ENCODE assay signal across 1 cellular context in the genomic region with DNA sequence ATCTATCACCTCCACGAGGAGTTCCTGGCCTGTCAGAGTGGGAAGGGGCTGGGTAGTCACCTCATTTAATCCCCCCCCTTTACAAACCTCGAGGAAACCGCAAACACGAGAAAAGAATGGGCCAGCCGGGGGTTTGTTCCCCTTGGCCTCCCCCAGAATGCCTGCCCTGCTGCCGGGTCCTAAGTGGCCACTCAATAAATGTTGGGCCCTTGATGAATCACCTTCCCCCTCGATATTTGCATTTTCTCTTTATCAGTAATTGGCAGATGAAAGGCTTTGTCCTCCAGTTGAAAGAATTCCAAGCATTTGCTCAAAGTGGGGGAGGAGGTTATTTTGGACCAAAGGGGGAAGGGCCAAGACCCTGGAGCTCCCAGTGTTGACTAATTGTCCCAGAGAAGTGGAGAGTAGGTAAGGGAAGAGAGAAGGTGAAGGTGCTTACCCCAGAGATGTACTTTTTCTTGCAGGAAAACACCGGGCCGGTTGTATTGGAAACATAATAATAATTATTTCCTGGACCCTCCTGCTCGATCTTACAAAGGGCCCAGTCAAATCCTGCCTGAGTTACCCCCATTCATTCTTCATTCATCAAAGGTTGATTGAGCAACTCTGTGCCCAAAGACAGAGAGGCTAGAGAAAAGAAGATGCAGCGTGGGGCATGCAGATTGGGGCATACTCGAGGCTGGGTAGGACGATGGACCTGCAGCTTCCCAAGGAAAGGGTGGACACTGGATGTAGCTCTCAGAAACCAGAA.
TF ChIP-seq lines count a peak whose summit lies in the region.

No MANE protein-coding gene starts in this region.

TF ChIP-seq in HepG2, 621 proteins besides CTCF, POLR2A, EP300 and RAD21 (continued from another document and continues in another):
- TF ChIP-seq, protein P1, sequence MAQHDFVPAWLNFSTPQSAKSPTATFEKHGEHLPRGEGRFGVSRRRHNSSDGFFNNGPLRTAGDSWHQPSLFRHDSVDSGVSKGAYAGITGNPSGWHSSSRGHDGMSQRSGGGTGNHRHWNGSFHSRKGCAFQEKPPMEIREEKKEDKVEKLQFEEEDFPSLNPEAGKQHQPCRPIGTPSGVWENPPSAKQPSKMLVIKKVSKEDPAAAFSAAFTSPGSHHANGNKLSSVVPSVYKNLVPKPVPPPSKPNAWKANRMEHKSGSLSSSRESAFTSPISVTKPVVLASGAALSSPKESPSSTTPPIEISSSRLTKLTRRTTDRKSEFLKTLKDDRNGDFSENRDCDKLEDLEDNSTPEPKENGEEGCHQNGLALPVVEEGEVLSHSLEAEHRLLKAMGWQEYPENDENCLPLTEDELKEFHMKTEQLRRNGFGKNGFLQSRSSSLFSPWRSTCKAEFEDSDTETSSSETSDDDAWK (CRISPR knock-in tag; IDR thresholded peaks at IDR 0.05): no peak
- no peak for TF ChIP-seq ZNF605 (CRISPR knock-in tag; IDR thresholded peaks at IDR 0.05)
- no peak for TF ChIP-seq ZKSCAN5 (CRISPR knock-in tag; IDR thresholded peaks at IDR 0.05)
- no peak for TF ChIP-seq SUZ12 (IDR thresholded peaks at IDR 0.05; ENCODE audit: low read depth, low read length)
- peak; percentile 55; the same call in 1 of the 2 replicates for TF ChIP-seq PPARG (CRISPR knock-in tag; conservative IDR thresholded peaks at IDR 0.05)
- no peak for TF ChIP-seq SOX6 (IDR thresholded peaks at IDR 0.05)
- peak; percentile 74 for TF ChIP-seq SOX6 (CRISPR knock-in tag; IDR thresholded peaks at IDR 0.05)
- TF ChIP-seq ZNF703 (CRISPR knock-in tag; IDR thresholded peaks at IDR 0.05; ENCODE audit: borderline replicate concordance): no peak
- no peak for TF ChIP-seq MAFG (CRISPR knock-in tag; IDR thresholded peaks at IDR 0.05)
- TF ChIP-seq ZNF761 (CRISPR knock-in tag; conservative IDR thresholded peaks at IDR 0.05): no peak
- TF ChIP-seq, protein P2, sequence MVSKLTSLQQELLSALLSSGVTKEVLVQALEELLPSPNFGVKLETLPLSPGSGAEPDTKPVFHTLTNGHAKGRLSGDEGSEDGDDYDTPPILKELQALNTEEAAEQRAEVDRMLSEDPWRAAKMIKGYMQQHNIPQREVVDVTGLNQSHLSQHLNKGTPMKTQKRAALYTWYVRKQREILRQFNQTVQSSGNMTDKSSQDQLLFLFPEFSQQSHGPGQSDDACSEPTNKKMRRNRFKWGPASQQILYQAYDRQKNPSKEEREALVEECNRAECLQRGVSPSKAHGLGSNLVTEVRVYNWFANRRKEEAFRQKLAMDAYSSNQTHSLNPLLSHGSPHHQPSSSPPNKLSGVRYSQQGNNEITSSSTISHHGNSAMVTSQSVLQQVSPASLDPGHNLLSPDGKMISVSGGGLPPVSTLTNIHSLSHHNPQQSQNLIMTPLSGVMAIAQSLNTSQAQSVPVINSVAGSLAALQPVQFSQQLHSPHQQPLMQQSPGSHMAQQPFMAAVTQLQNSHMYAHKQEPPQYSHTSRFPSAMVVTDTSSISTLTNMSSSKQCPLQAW (CRISPR knock-in tag; IDR thresholded peaks at IDR 0.05): no peak
- TF ChIP-seq, protein P3, sequence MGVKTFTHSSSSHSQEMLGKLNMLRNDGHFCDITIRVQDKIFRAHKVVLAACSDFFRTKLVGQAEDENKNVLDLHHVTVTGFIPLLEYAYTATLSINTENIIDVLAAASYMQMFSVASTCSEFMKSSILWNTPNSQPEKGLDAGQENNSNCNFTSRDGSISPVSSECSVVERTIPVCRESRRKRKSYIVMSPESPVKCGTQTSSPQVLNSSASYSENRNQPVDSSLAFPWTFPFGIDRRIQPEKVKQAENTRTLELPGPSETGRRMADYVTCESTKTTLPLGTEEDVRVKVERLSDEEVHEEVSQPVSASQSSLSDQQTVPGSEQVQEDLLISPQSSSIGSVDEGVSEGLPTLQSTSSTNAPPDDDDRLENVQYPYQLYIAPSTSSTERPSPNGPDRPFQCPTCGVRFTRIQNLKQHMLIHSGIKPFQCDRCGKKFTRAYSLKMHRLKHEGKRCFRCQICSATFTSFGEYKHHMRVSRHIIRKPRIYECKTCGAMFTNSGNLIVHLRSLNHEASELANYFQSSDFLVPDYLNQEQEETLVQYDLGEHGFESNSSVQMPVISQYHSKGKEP (CRISPR knock-in tag; IDR thresholded peaks at IDR 0.05): no peak
- TF ChIP-seq ZNF282 (IDR thresholded peaks at IDR 0.05; ENCODE audit: partially characterized antibody): no peak
- no peak for TF ChIP-seq ZNF333 (CRISPR knock-in tag; IDR thresholded peaks at IDR 0.05; ENCODE audit: borderline replicate concordance)
- no peak for TF ChIP-seq ZNF562 (CRISPR knock-in tag; IDR thresholded peaks at IDR 0.05; ENCODE audit: borderline replicate concordance)
- TF ChIP-seq AKAP8 (CRISPR knock-in tag; IDR thresholded peaks at IDR 0.05): no peak
- TF ChIP-seq ARNT2 (CRISPR knock-in tag; IDR thresholded peaks at IDR 0.05; ENCODE audit: low read depth): no peak
- no peak for TF ChIP-seq BORCS8-MEF2B (CRISPR knock-in tag; IDR thresholded peaks at IDR 0.05)
- no peak for TF ChIP-seq ZMYM3 (CRISPR knock-in tag; IDR thresholded peaks at IDR 0.05)
- TF ChIP-seq MXI1 (IDR thresholded peaks at IDR 0.05; ENCODE audit: borderline replicate concordance, low read depth, low read length): no peak
- TF ChIP-seq KMT2A (CRISPR knock-in tag; IDR thresholded peaks at IDR 0.05): no peak
- TF ChIP-seq, protein P4, sequence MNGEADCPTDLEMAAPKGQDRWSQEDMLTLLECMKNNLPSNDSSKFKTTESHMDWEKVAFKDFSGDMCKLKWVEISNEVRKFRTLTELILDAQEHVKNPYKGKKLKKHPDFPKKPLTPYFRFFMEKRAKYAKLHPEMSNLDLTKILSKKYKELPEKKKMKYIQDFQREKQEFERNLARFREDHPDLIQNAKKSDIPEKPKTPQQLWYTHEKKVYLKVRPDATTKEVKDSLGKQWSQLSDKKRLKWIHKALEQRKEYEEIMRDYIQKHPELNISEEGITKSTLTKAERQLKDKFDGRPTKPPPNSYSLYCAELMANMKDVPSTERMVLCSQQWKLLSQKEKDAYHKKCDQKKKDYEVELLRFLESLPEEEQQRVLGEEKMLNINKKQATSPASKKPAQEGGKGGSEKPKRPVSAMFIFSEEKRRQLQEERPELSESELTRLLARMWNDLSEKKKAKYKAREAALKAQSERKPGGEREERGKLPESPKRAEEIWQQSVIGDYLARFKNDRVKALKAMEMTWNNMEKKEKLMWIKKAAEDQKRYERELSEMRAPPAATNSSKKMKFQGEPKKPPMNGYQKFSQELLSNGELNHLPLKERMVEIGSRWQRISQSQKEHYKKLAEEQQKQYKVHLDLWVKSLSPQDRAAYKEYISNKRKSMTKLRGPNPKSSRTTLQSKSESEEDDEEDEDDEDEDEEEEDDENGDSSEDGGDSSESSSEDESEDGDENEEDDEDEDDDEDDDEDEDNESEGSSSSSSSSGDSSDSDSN (CRISPR knock-in tag; IDR thresholded peaks at IDR 0.05): no peak
- no peak for TF ChIP-seq RFX1 (IDR thresholded peaks at IDR 0.05)
- TF ChIP-seq, protein P5, sequence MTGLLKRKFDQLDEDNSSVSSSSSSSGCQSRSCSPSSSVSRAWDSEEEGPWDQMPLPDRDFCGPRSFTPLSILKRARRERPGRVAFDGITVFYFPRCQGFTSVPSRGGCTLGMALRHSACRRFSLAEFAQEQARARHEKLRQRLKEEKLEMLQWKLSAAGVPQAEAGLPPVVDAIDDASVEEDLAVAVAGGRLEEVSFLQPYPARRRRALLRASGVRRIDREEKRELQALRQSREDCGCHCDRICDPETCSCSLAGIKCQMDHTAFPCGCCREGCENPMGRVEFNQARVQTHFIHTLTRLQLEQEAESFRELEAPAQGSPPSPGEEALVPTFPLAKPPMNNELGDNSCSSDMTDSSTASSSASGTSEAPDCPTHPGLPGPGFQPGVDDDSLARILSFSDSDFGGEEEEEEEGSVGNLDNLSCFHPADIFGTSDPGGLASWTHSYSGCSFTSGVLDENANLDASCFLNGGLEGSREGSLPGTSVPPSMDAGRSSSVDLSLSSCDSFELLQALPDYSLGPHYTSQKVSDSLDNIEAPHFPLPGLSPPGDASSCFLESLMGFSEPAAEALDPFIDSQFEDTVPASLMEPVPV (CRISPR knock-in tag; IDR thresholded peaks at IDR 0.05): no peak
- TF ChIP-seq ZNF329 (CRISPR knock-in tag; IDR thresholded peaks at IDR 0.05; ENCODE audit: low read depth): no peak
- TF ChIP-seq DNMT1 (CRISPR knock-in tag; IDR thresholded peaks at IDR 0.05): no peak
- TF ChIP-seq ZNF17 (CRISPR knock-in tag; IDR thresholded peaks at IDR 0.05): no peak
- TF ChIP-seq STAT5B (CRISPR knock-in tag; IDR thresholded peaks at IDR 0.05): no peak
- peak; percentile 91 for TF ChIP-seq TEAD3 (CRISPR knock-in tag; optimal IDR thresholded peaks at IDR 0.05; ENCODE audit: borderline replicate concordance)
- no peak for TF ChIP-seq ZNF652 (CRISPR knock-in tag; IDR thresholded peaks at IDR 0.05; ENCODE audit: borderline replicate concordance, low read depth)
- 0 out of 2 replicates have a peak, but pooled peaks have one; percentile 13 for TF ChIP-seq MEF2D (CRISPR knock-in tag; IDR thresholded peaks at IDR 0.05)
- TF ChIP-seq GLI4 (CRISPR knock-in tag; IDR thresholded peaks at IDR 0.05; ENCODE audit: borderline replicate concordance): no peak
- no peak for TF ChIP-seq ZNF431 (CRISPR knock-in tag; IDR thresholded peaks at IDR 0.05; ENCODE audit: borderline replicate concordance, low read depth)
- TF ChIP-seq, protein P6, sequence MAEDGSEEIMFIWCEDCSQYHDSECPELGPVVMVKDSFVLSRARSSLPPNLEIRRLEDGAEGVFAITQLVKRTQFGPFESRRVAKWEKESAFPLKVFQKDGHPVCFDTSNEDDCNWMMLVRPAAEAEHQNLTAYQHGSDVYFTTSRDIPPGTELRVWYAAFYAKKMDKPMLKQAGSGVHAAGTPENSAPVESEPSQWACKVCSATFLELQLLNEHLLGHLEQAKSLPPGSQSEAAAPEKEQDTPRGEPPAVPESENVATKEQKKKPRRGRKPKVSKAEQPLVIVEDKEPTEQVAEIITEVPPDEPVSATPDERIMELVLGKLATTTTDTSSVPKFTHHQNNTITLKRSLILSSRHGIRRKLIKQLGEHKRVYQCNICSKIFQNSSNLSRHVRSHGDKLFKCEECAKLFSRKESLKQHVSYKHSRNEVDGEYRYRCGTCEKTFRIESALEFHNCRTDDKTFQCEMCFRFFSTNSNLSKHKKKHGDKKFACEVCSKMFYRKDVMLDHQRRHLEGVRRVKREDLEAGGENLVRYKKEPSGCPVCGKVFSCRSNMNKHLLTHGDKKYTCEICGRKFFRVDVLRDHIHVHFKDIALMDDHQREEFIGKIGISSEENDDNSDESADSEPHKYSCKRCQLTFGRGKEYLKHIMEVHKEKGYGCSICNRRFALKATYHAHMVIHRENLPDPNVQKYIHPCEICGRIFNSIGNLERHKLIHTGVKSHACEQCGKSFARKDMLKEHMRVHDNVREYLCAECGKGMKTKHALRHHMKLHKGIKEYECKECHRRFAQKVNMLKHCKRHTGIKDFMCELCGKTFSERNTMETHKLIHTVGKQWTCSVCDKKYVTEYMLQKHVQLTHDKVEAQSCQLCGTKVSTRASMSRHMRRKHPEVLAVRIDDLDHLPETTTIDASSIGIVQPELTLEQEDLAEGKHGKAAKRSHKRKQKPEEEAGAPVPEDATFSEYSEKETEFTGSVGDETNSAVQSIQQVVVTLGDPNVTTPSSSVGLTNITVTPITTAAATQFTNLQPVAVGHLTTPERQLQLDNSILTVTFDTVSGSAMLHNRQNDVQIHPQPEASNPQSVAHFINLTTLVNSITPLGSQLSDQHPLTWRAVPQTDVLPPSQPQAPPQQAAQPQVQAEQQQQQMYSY (CRISPR knock-in tag; IDR thresholded peaks at IDR 0.05): no peak
- TF ChIP-seq ZSCAN20 (CRISPR knock-in tag; IDR thresholded peaks at IDR 0.05; ENCODE audit: borderline replicate concordance): no peak
- TF ChIP-seq GATAD1 (CRISPR knock-in tag; IDR thresholded peaks at IDR 0.05): no peak
- TF ChIP-seq ARHGAP35 (CRISPR knock-in tag; IDR thresholded peaks at IDR 0.05; ENCODE audit: borderline replicate concordance): no peak
- no peak for TF ChIP-seq ZSCAN31 (CRISPR knock-in tag; IDR thresholded peaks at IDR 0.05; ENCODE audit: low read depth)
- peak; percentile 76 for TF ChIP-seq FOSL2 (CRISPR knock-in tag; IDR thresholded peaks at IDR 0.05)
- no peak for TF ChIP-seq PRMT3 (CRISPR knock-in tag; IDR thresholded peaks at IDR 0.05; ENCODE audit: borderline replicate concordance, low read depth)
- TF ChIP-seq, protein P7, sequence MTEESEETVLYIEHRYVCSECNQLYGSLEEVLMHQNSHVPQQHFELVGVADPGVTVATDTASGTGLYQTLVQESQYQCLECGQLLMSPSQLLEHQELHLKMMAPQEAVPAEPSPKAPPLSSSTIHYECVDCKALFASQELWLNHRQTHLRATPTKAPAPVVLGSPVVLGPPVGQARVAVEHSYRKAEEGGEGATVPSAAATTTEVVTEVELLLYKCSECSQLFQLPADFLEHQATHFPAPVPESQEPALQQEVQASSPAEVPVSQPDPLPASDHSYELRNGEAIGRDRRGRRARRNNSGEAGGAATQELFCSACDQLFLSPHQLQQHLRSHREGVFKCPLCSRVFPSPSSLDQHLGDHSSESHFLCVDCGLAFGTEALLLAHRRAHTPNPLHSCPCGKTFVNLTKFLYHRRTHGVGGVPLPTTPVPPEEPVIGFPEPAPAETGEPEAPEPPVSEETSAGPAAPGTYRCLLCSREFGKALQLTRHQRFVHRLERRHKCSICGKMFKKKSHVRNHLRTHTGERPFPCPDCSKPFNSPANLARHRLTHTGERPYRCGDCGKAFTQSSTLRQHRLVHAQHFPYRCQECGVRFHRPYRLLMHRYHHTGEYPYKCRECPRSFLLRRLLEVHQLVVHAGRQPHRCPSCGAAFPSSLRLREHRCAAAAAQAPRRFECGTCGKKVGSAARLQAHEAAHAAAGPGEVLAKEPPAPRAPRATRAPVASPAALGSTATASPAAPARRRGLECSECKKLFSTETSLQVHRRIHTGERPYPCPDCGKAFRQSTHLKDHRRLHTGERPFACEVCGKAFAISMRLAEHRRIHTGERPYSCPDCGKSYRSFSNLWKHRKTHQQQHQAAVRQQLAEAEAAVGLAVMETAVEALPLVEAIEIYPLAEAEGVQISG (CRISPR knock-in tag; IDR thresholded peaks at IDR 0.05): no peak
- no peak for TF ChIP-seq SAFB2 (CRISPR knock-in tag; IDR thresholded peaks at IDR 0.05; ENCODE audit: borderline replicate concordance, low read depth)
- no peak for TF ChIP-seq PAX8 (CRISPR knock-in tag; IDR thresholded peaks at IDR 0.05; ENCODE audit: borderline replicate concordance)
- TF ChIP-seq GTF2F1 (IDR thresholded peaks at IDR 0.05; ENCODE audit: low read length): no peak
- TF ChIP-seq, protein P8, sequence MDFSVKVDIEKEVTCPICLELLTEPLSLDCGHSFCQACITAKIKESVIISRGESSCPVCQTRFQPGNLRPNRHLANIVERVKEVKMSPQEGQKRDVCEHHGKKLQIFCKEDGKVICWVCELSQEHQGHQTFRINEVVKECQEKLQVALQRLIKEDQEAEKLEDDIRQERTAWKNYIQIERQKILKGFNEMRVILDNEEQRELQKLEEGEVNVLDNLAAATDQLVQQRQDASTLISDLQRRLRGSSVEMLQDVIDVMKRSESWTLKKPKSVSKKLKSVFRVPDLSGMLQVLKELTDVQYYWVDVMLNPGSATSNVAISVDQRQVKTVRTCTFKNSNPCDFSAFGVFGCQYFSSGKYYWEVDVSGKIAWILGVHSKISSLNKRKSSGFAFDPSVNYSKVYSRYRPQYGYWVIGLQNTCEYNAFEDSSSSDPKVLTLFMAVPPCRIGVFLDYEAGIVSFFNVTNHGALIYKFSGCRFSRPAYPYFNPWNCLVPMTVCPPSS (IDR thresholded peaks at IDR 0.05): no peak
- no peak for TF ChIP-seq ZNF850 (CRISPR knock-in tag; conservative IDR thresholded peaks at IDR 0.05)
- no peak for TF ChIP-seq FOXM1 (CRISPR knock-in tag; IDR thresholded peaks at IDR 0.05)
